In genomic region chr17:54900457-54901229, GRCh38 we compare ENCODE assay signal across 8 cellular contexts. TPM values are rescaled to one million over a fixed set of nuclear protein-coding genes. Genes with fewer than 3 reads are reported as not detected.
DNase-seq lines count a peak whose midpoint lies in the region; ATAC-seq and TF ChIP-seq lines count a peak whose summit lies in the region.

Gene TOM1L1 (plus strand): TSS chr17:54900852. CDS start chr17:54900866, 14 bp downstream.

- H3K27ac Mint-ChIP-seq in T-cell = no peak within 1 kb of the TSS

- H3K27ac ChIP-seq in dorsolateral prefrontal cortex (peak within 1 kb of the TSS in 46 of 59 donors; percentile 1 to 85 (median 56)), right lobe of liver (peak within 1 kb of the TSS in 1 of 3 donors; percentile 63)

- H3K27me3 ChIP-seq in dorsolateral prefrontal cortex = peaks cover 0 to 21% (median 0%) of the 10 kb centered on the region in 45 donors
- H3K27me3 ChIP-seq in right lobe of liver = no peaks in the 10 kb centered on the region

- intact Hi-C loops in dorsolateral prefrontal cortex (cut with DNase I) = no loop called here
- intact Hi-C loops in right lobe of liver (cut with DNase I) = no loop called here

- H3K4me3 ChIP-seq in GM12875 (ENCODE audit: low read depth, low read length) (peak within 1 kb of the TSS; percentile 40), dorsolateral prefrontal cortex (peak within 1 kb of the TSS; percentile 36 to 74 (median 64)), right lobe of liver (peak within 1 kb of the TSS in 1 of 3 donors; percentile 57)

- no peaks in the 10 kb centered on the region for H3K9me3 ChIP-seq in right lobe of liver

- DNase-seq in NCI-H1105 treated with DMSO at 0.1 percent for 48 hours (lab: John Stamatoyannopoulos, UW) (peak; percentile 83), T-cell (peak in 11 of 34 experiments; percentile 0 to 16 (median 4)), dorsolateral prefrontal cortex (peak in 9 of 10 donors; percentile 26 to 81 (median 70)), right lobe of liver (peak; percentile 89 to 95 (median 94))
- peak; percentile 3 to 4 for DNase-seq in stimulated activated CD8-positive, alpha-beta memory T cell treated with anti-CD3 and anti-CD28 coated beads, Interleukin-15, amount 100 ng/mL, for 48 hours (ENCODE audit: low read depth in 2 of 2)

- no peaks in the 10 kb centered on the region for H3K36me3 ChIP-seq in right lobe of liver

- H3K4me1 Mint-ChIP-seq in T-cell = peaks cover 0 to 17% (median 11%) of the 10 kb centered on the region in 3 donors

- H3K9me3 Mint-ChIP-seq in T-cell = no peaks in the 10 kb centered on the region

- peaks cover 0 to 28% (median 5%) of the 10 kb centered on the region in 4 donors for H3K4me1 ChIP-seq in right lobe of liver

- H3K36me3 Mint-ChIP-seq in T-cell = no peaks in the 10 kb centered on the region

- H3K27me3 Mint-ChIP-seq in T-cell = peaks cover 35 to 46% of the 10 kb centered on the region in 2 donors

- peak; percentile 81 for TF ChIP-seq POLR2A in right lobe of liver (IDR thresholded peaks at IDR 0.05)

- ATAC-seq in HG02571 (IDR thresholded peaks at IDR 0.05; ENCODE audit: unreplicated experiment) = peak; percentile 61
- peak; percentile 50 to 73 (median 62) for ATAC-seq in T-cell (replicated peaks in 1 of 4)
- peak; percentile 86 to 96 (median 90) for ATAC-seq in right lobe of liver
- no peak for ATAC-seq in GM19324 (IDR thresholded peaks at IDR 0.05; ENCODE audit: low FRiP score, unreplicated experiment)

- POLR2A ChIA-PET in T-cell (lab: Charles Lee) = no interaction called here

- peak; percentile 22; the same call in 1 of the 2 replicates for TF ChIP-seq CTCF in GM12875 (IDR thresholded peaks at IDR 0.05; ENCODE audit: borderline replicate concordance, insufficient read depth, low read depth, low read length)
- TF ChIP-seq CTCF in dorsolateral prefrontal cortex (IDR thresholded peaks at IDR 0.05 in 54 of 56, conservative IDR thresholded peaks at IDR 0.05 in 2 of 56; ENCODE audit: low read depth in 1 of 56, partially characterized antibody in 56 of 56) = peak in 8 of 56 donors; percentile 9 to 39 (median 18)
- peak in 3 of 4 donors; percentile 29 to 53 (median 42) for TF ChIP-seq CTCF in right lobe of liver (IDR thresholded peaks at IDR 0.05)

- WGBS in right lobe of liver (ENCODE audit: insufficient coverage, low coverage, low lambda C conversion rate, missing lambda C conversion rate) = 3% methylated on average over 20 of the region's 67 CpGs

- CTCF ChIA-PET in T-cell (lab: Charles Lee) = no interaction called here

- H3K4me3 Mint-ChIP-seq in T-cell = peak within 1 kb of the TSS; percentile 43 to 58 (median 50)

RNA-seq across cellular contexts. Expression of gene TOM1L1, which starts in this region (rescaled TPM):
- total RNA-seq in T-cell = under 1 TPM in 4 of 5 donors, not detected in 1; 0.26 to 0.67 (median 0.49) TPM
- total RNA-seq in dorsolateral prefrontal cortex = 10 to 100 TPM in 119 of 120 experiments, 1 to 10 TPM in 1; 8.7 to 53.7 (median 27.2) TPM
- total RNA-seq in right lobe of liver = 10 to 100 TPM; 36.5 to 74.5 (median 61.9) TPM

Comparison
In these comparisons a context has a peak if more than half of its experiments do, and no peak if none do; other contexts are left out.
1. RNA of gene TOM1L1 (total RNA-seq): 36.5 to 74.5 TPM in right lobe of liver and 8.7 to 53.7 TPM in dorsolateral prefrontal cortex; 0.26 to 0.67 TPM in T-cell; every median in the first group is over 4 times any median in the second.
2. Peak in ATAC-seq in T-cell; RNA of the gene not detected or under 1 TPM.